In the genomic region with DNA sequence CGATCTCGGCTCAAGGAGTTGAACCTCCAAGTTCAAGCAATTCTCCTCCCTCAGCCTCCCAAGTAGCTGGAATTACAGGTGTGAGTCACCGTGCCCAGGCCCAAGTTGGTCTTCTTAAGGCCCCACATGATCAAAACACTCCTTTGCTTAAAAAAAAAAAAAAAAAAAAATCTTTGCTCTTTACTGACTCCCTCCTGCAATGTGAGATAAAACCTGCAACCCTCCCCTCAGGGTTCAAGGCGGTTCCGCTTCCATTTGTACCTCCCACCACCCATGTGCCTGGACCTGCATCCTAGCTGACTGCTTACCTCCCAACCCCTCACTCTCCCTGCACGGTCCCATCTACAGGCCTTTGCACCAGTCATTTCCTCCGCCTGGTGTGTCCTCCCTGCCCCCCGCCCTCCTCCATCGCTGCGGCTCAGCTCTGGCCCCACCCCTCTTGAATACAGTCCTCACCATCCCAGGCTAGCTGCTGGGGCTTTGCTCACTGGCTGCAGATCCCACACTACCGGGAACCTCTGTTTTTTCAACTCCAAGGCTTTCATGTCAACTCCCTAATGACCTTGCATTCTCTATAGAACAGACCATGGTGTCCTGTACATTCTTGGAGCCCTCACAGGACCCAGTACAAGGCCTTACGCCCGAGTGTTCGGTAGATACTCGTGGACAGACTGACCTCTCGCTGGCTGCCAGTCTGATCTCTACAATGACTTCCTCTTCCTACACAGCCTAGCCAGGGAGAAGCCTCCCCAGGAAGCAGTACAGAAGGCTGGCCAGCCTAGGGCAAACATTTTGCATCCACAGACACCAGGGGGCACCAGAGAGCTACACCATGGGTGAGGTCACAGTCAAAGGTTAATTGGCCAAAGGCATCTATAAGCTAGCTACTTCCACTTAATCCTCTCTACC, we compare ENCODE assay signal across 1 cellular context.
TF ChIP-seq lines count a peak whose summit lies in the region.

No MANE protein-coding gene starts in this region.

TF ChIP-seq in GM12878, 131 proteins besides CTCF, POLR2A, EP300 and RAD21 (continued from another document):
- TF ChIP-seq, protein P1, sequence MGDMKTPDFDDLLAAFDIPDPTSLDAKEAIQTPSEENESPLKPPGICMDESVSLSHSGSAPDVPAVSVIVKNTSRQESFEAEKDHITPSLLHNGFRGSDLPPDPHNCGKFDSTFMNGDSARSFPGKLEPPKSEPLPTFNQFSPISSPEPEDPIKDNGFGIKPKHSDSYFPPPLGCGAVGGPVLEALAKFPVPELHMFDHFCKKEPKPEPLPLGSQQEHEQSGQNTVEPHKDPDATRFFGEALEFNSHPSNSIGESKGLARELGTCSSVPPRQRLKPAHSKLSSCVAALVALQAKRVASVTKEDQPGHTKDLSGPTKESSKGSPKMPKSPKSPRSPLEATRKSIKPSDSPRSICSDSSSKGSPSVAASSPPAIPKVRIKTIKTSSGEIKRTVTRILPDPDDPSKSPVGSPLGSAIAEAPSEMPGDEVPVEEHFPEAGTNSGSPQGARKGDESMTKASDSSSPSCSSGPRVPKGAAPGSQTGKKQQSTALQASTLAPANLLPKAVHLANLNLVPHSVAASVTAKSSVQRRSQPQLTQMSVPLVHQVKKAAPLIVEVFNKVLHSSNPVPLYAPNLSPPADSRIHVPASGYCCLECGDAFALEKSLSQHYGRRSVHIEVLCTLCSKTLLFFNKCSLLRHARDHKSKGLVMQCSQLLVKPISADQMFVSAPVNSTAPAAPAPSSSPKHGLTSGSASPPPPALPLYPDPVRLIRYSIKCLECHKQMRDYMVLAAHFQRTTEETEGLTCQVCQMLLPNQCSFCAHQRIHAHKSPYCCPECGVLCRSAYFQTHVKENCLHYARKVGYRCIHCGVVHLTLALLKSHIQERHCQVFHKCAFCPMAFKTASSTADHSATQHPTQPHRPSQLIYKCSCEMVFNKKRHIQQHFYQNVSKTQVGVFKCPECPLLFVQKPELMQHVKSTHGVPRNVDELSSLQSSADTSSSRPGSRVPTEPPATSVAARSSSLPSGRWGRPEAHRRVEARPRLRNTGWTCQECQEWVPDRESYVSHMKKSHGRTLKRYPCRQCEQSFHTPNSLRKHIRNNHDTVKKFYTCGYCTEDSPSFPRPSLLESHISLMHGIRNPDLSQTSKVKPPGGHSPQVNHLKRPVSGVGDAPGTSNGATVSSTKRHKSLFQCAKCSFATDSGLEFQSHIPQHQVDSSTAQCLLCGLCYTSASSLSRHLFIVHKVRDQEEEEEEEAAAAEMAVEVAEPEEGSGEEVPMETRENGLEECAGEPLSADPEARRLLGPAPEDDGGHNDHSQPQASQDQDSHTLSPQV (IDR thresholded peaks at IDR 0.05), result 0 out of 2 replicates have a peak, but pooled peaks have one; percentile 48
- TF ChIP-seq RBBP5 (conservative IDR thresholded peaks at IDR 0.05) (no peak), RFX5 (IDR thresholded peaks at IDR 0.05; ENCODE audit: low read depth, low read length) (no peak), NR2C1 (IDR thresholded peaks at IDR 0.05) (peak; percentile 50; the same call in 1 of the 2 replicates), ZNF274 (IDR thresholded peaks at IDR 0.05; ENCODE audit: insufficient read depth, insufficient read length) (no peak), IRF4 (IDR thresholded peaks at IDR 0.05; ENCODE audit: low read depth, low read length) (no peak), SMC3 (IDR thresholded peaks at IDR 0.05; ENCODE audit: borderline replicate concordance, low read length) (peak; percentile 98), SMARCA5 (IDR thresholded peaks at IDR 0.05) (0 out of 2 replicates have a peak, but pooled peaks have one; percentile 45), BHLHE40 (IDR thresholded peaks at IDR 0.05; ENCODE audit: borderline replicate concordance in 1 of 2, low read depth in 2 of 2, low read length in 1 of 2) (peak; percentile 5 to 31; a peak in 1 of 4 replicates), SUZ12 (IDR thresholded peaks at IDR 0.05; ENCODE audit: unreplicated experiment) (no peak), YBX1 (IDR thresholded peaks at IDR 0.05) (no peak), NR2F1 (conservative IDR thresholded peaks at IDR 0.05) (peak; percentile 99), ATF7 (IDR thresholded peaks at IDR 0.05; ENCODE audit: low read depth) (peak; percentile 51; the same call in 1 of the 2 replicates), SPI1 (IDR thresholded peaks at IDR 0.05; ENCODE audit: borderline replicate concordance, insufficient read depth, low read depth, low read length) (peak; percentile 44; the same call in 1 of the 2 replicates)
